ENCODE assay signal across 10 cellular contexts in the genomic region with DNA sequence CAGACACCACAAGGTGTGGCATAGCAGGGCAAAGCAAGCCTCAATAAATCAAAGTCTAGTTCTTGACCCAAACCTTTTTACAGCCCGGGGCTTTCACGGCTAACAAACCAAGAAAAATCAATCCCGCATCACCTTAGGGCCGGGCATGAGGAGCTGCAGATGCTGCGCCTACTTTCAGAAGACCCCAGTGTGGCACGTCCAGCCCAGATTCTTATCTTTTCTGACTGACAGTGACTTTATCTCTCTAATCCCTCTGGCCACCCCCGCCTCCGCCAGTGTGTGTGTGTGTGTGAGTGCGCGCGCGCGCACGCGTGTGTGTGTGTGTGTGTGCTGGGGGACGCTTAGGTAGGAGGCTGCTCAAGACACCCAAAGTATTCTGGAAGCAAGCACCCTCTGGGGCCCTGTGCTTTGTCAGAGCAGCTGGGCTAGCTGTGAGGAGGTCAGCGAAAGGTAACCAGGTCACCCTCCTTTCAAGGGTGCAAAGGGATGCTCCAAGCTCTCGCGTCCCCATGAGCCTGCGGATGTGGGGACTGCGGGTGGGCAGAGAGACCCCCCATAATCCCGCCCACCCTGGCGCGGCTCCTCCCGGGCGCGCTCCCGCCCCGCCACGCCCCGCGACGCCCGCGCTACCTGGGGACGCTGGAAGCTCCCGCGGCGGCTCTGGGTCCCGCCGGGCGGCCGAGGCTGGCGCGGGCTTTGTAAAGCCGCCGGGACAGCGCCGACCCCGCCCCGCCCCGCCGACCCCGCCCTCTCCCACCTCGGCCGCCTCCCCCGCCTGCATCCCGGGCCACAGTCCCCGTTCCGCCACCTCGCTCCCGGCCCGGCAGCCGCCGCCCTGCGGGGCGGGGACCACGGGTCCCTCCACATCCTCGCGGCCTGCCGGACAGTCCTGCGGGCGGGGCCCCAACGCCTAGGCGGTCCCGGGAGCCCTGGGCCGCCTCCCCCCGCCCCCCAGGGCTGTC. TPM values are rescaled to one million over a fixed set of nuclear protein-coding genes. Genes with fewer than 3 reads are reported as not detected.
A peak's percentile ranks its signal among the peaks of the same experiment; 100 is the strongest.
DNase-seq lines count a peak whose midpoint lies in the region; ATAC-seq and TF ChIP-seq lines count a peak whose summit lies in the region.
"Had no signal": no experiment of that assay in that cellular context is flagged by ENCODE, and none has a peak within 500 bp of the region (broad histone marks: within the 10 kb centered on the region; RNA-seq: fewer than 3 reads in every experiment).

No MANE protein-coding gene starts in this region.

- DNase-seq in NCI-H1436 (lab: John Stamatoyannopoulos, UW) (peak; percentile 49), NCI-H1436 treated with DMSO at 0.1 percent for 48 hours (lab: John Stamatoyannopoulos, UW) (no peak), RWPE1 (ENCODE audit: low spot score) (peak; percentile 32), myocyte (ENCODE audit: low read depth) (peak; percentile 13), GM20000 (ENCODE audit: low spot score) (no peak), medulla oblongata (ENCODE audit: extremely low spot score) (no peak)

- no peak for TF ChIP-seq CTCF in RWPE1 (conservative IDR thresholded peaks at IDR 0.05; ENCODE audit: low read depth)
- no peak for TF ChIP-seq CTCF in GM20000 (IDR thresholded peaks at IDR 0.05; ENCODE audit: extremely low read depth, missing control alignments)

- CTCF ChIA-PET in RWPE1 (lab: Yijun Ruan, JAX), result no interaction called here

- H3K27ac ChIP-seq in RWPE1, result no peak overlapping the region
- H3K27ac ChIP-seq: C4-2B had no signal

- POLR2A ChIA-PET in RWPE1 (lab: Yijun Ruan, JAX; ENCODE audit: low non-redundant PET), result no interaction called here

- peak; percentile 44 for ATAC-seq in esophagus mucosa
- no peak for ATAC-seq in GM21786 (IDR thresholded peaks at IDR 0.05; ENCODE audit: unreplicated experiment)
- ATAC-seq: T-cell had no signal

RNA-seq across cellular contexts. Expression of a gene that starts 57.1 kb away (rescaled TPM):
- total RNA-seq in esophagus mucosa (0.76 TPM), myocyte (29.6 and 33.7 TPM in 2 replicates)
- 25.2 TPM for polyA plus RNA-seq in myocyte (2012)

Comparison
In these comparisons a context has a peak if more than half of its experiments do, and no peak if none do; other contexts are left out.
1. DNase-seq: peak in NCI-H1436 (single experiment), RWPE1 (single experiment) and myocyte (single experiment); none in NCI-H1436 treated with DMSO at 0.1 percent for 48 hours (single experiment), GM20000 (single experiment) and medulla oblongata (single experiment).
2. RNA of a gene that starts 57.1 kb away (total RNA-seq): 29.6 to 33.7 TPM in myocyte; 0.76 TPM in esophagus mucosa (single experiment); every median in the first group is over 10 times any median in the second.